19 cellular contexts compared by ENCODE assay signal in genomic region chr3:173635826-173636225, GRCh38.
DNase-seq lines count a peak whose midpoint lies in the region; ATAC-seq and TF ChIP-seq lines count a peak whose summit lies in the region.
"Had no signal": no experiment of that assay in that cellular context is flagged by ENCODE, and none has a peak within 500 bp of the region (broad histone marks: within the 10 kb centered on the region; RNA-seq: fewer than 3 reads in every experiment).

No MANE protein-coding gene starts in this region.

- peak; percentile 9 for DNase-seq in NCI-H2227 treated with DMSO at 0.1 percent for 48 hours (lab: John Stamatoyannopoulos, UW)
- DNase-seq in NCI-H2227 (lab: John Stamatoyannopoulos, UW; ENCODE audit: unreplicated experiment), result no peak
- DNase-seq in LNCaP clone FGC (ENCODE audit: low read depth), result no peak
- no peak for DNase-seq in type B pancreatic cell (ENCODE audit: extremely low spot score, unreplicated experiment)
- no peak for DNase-seq in heart left ventricle
- DNase-seq in MCF 10A (ENCODE audit: unreplicated experiment), result no peak
- DNase-seq: ACHN; AML-193; C1 segment of cervical spinal cord; Caco-2; CD4-positive, CD25-positive, alpha-beta regulatory T cell; CD8-positive, alpha-beta T cell; DMS153; DND-41; GOT3; HCEC 1CT had no signal

- H3K9me3 ChIP-seq in heart left ventricle, result no peaks in the 10 kb centered on the region
- H3K9me3 ChIP-seq: Caco-2 had no signal

- no TSS peak for BruUV-seq in MCF 10A (replicated peaks; lab: Mats Ljungman, UMichigan)

- POLR2A ChIA-PET in MCF 10A (lab: Yijun Ruan, JAX), result interaction anchor here (1.1 kb wide), 1 partner anchor 8 kb away, joined by 3 read pairs; no protein-coding TSS in a partner anchor

- no peaks in the 10 kb centered on the region for H3K36me3 ChIP-seq in heart left ventricle

- H3K36me3 Mint-ChIP-seq in type B pancreatic cell (no peaks in the 10 kb centered on the region), MCF 10A (ENCODE audit: insufficient read depth, unreplicated experiment) (no peaks in the 10 kb centered on the region)
- H3K36me3 Mint-ChIP-seq: CD4-positive, CD25-positive, alpha-beta regulatory T cell; CD8-positive, alpha-beta T cell had no signal

- H3K4me1 ChIP-seq in heart left ventricle, result peaks cover 0 to 9% (median 0%) of the 10 kb centered on the region in 12 donors
- H3K4me1 ChIP-seq: Caco-2 had no signal

- intact Hi-C loops in heart left ventricle (cut with DNase I) (no loop called here), MCF 10A (cut with micrococcal nuclease) (no loop called here)

- no peak overlapping the region for H3K27ac ChIP-seq in VCaP
- no peak overlapping the region for H3K27ac ChIP-seq in heart left ventricle
- H3K27ac ChIP-seq: 22Rv1 had no signal

- no peaks in the 10 kb centered on the region for H3K27me3 ChIP-seq in heart left ventricle

- H3K4me3 ChIP-seq in LNCaP clone FGC (ENCODE audit: low read depth, low read length), result no peak overlapping the region
- H3K4me3 ChIP-seq in heart left ventricle, result no peak overlapping the region

- TF ChIP-seq CTCF in LNCaP clone FGC (IDR thresholded peaks at IDR 0.05; ENCODE audit: control insufficient read depth, extremely low read depth, insufficient read depth), result peak; percentile 29; the same call in 1 of the 2 replicates
- peak; percentile 60 for TF ChIP-seq CTCF in VCaP (conservative IDR thresholded peaks at IDR 0.05)
- TF ChIP-seq CTCF in type B pancreatic cell (conservative IDR thresholded peaks at IDR 0.05), result peak; percentile 31
- TF ChIP-seq CTCF in heart left ventricle (IDR thresholded peaks at IDR 0.05), result no peak
- no peak for TF ChIP-seq CTCF in MCF 10A (IDR thresholded peaks at IDR 0.05; ENCODE audit: unreplicated experiment)

- H3K4me1 Mint-ChIP-seq in type B pancreatic cell (ENCODE audit: unreplicated experiment), result no peaks in the 10 kb centered on the region
- no peaks in the 10 kb centered on the region for H3K4me1 Mint-ChIP-seq in MCF 10A (ENCODE audit: insufficient read depth, unreplicated experiment)
- H3K4me1 Mint-ChIP-seq: CD4-positive, CD25-positive, alpha-beta regulatory T cell had no signal

- H3K9me3 Mint-ChIP-seq in type B pancreatic cell, result no peaks in the 10 kb centered on the region
- no peaks in the 10 kb centered on the region for H3K9me3 Mint-ChIP-seq in MCF 10A (ENCODE audit: unreplicated experiment)

- no peak overlapping the region for H3K4me3 Mint-ChIP-seq in type B pancreatic cell
- H3K4me3 Mint-ChIP-seq in MCF 10A (ENCODE audit: unreplicated experiment), result no peak overlapping the region
- H3K4me3 Mint-ChIP-seq: CD4-positive, CD25-positive, alpha-beta regulatory T cell; CD8-positive, alpha-beta T cell had no signal

- H3K27ac Mint-ChIP-seq in type B pancreatic cell, result no peak overlapping the region
- H3K27ac Mint-ChIP-seq in MCF 10A (ENCODE audit: low read depth, unreplicated experiment), result no peak overlapping the region
- H3K27ac Mint-ChIP-seq: CD4-positive, CD25-positive, alpha-beta regulatory T cell; CD8-positive, alpha-beta T cell had no signal

- TF ChIP-seq POLR2A in heart left ventricle (IDR thresholded peaks at IDR 0.05), result no peak

- H3K27me3 Mint-ChIP-seq in type B pancreatic cell (no peaks in the 10 kb centered on the region), MCF 10A (ENCODE audit: insufficient read depth, unreplicated experiment) (peaks cover 89% of the 10 kb centered on the region)
- H3K27me3 Mint-ChIP-seq: CD4-positive, CD25-positive, alpha-beta regulatory T cell had no signal

- 81 to 92% (median 83%) methylated on average over 6 of the region's 6 CpGs for WGBS in heart left ventricle, 4 donors

- no peak for ATAC-seq in heart left ventricle
- ATAC-seq in HG02973 (IDR thresholded peaks at IDR 0.05; ENCODE audit: unreplicated experiment), result no peak
- ATAC-seq: CD8-positive, alpha-beta T cell had no signal

- CTCF ChIA-PET in MCF 10A (lab: Yijun Ruan, JAX), result no interaction called here

Comparison
In these comparisons a context has a peak if more than half of its experiments do, and no peak if none do; other contexts are left out.
1. CTCF ChIP-seq: peak in LNCaP clone FGC (single experiment), VCaP (single experiment) and type B pancreatic cell (single experiment); none in heart left ventricle (0 of 12) and MCF 10A (single experiment).